Comparison of ENCODE assay signal across 15 cellular contexts in genomic region chr17:9363440-9364350, GRCh38.
A peak's percentile ranks its signal among the peaks of the same experiment; 100 is the strongest.
DNase-seq lines count a peak whose midpoint lies in the region; ATAC-seq, FAIRE-seq and TF ChIP-seq lines count a peak whose summit lies in the region.
"Had no signal": no experiment of that assay in that cellular context is flagged by ENCODE, and none has a peak within 500 bp of the region (broad histone marks: within the 10 kb centered on the region; RNA-seq: fewer than 3 reads in every experiment).

No MANE protein-coding gene starts in this region.

- no peak overlapping the region for H2AFZ ChIP-seq in mesenchymal stem cell (ENCODE audit: low read depth, low read length)

- no peak overlapping the region for H3K4me3 ChIP-seq in HEK293 (ENCODE audit: low read depth, low read length)
- no peak overlapping the region for H3K4me3 ChIP-seq in mesenchymal stem cell (ENCODE audit: insufficient read depth in 1 of 2, low read depth in 1 of 2, low read length in 2 of 2)
- H3K4me3 ChIP-seq: K562, mucosa of descending colon had no signal

- H3K27ac Mint-ChIP-seq in activated naive CD8-positive, alpha-beta T cell treated with anti-CD3 and anti-CD28 coated beads, Interleukin-2, amount 50 U/mL, for 24 hours = peak overlapping the region; percentile 57
- H3K27ac Mint-ChIP-seq: activated T-helper 1 cell treated with anti-CD3 and anti-CD28 coated beads, Interleukin-12 subunit alpha, Interleukin-12 subunit beta, Interleukin-2, Interleukin-4 antibody, amounts not matched to agents 30 ng/mL and 10 ng/mL and 1 ng/mL, durations not matched to agents 14 hours and 24 hours and 36 hours had no signal

- peak; percentile 98 for ATAC-seq in activated naive CD8-positive, alpha-beta T cell treated with anti-CD3 and anti-CD28 coated beads, Interleukin-2, amount 50 U/mL, for 24 hours
- ATAC-seq: K562, mucosa of descending colon had no signal

- H3K4me3 Mint-ChIP-seq in activated naive CD8-positive, alpha-beta T cell treated with anti-CD3 and anti-CD28 coated beads, Interleukin-2, amount 50 U/mL, for 24 hours = no peak overlapping the region
- H3K4me3 Mint-ChIP-seq: activated T-helper 1 cell treated with anti-CD3 and anti-CD28 coated beads, Interleukin-12 subunit alpha, Interleukin-12 subunit beta, Interleukin-2, Interleukin-4 antibody, amounts not matched to agents 30 ng/mL and 10 ng/mL and 1 ng/mL, durations not matched to agents 14 hours and 24 hours and 36 hours had no signal

- no peaks in the 10 kb centered on the region for H3K27me3 ChIP-seq in mesenchymal stem cell (ENCODE audit: control insufficient read depth in 1 of 2, insufficient read depth in 1 of 2, low read length in 2 of 2)

- no peak for TF ChIP-seq CTCF in HEK293 (tag by site-specific recombination; IDR thresholded peaks at IDR 0.05)

- H3K36me3 Mint-ChIP-seq in activated naive CD8-positive, alpha-beta T cell treated with anti-CD3 and anti-CD28 coated beads, Interleukin-2, amount 50 U/mL, for 24 hours (ENCODE audit: low read depth) = peaks cover 3% of the 10 kb centered on the region

- H3K23ac ChIP-seq in mesenchymal stem cell (ENCODE audit: low read length in 2 of 2) = no peak overlapping the region

- no peak overlapping the region for H3K9ac ChIP-seq in mesenchymal stem cell (ENCODE audit: low read length)

- peak overlapping the region; percentile 77 for H2AK5ac ChIP-seq in mesenchymal stem cell (ENCODE audit: low read length, severe bottlenecking)

- H2BK120ac ChIP-seq in mesenchymal stem cell (ENCODE audit: low read depth, low read length) = no peak overlapping the region

- H3K18ac ChIP-seq in mesenchymal stem cell (ENCODE audit: low read depth in 1 of 2, low read length in 2 of 2) = peak overlapping the region in 1 of 2 experiments; percentile 21

- H4K8ac ChIP-seq in mesenchymal stem cell (ENCODE audit: low read length) = no peak overlapping the region

- peak; percentile 10 for DNase-seq in NCI-H1436 treated with DMSO at 0.1 percent for 48 hours (lab: John Stamatoyannopoulos, UW)
- DNase-seq in activated naive CD8-positive, alpha-beta T cell treated with anti-CD3 and anti-CD28 coated beads, Interleukin-2, amount 50 U/mL, for 24 hours = no peak
- peak; percentile 74 for DNase-seq in mesenchymal stem cell
- DNase-seq in urothelium cell line (ENCODE audit: low spot score) = no peak
- no peak for DNase-seq in NCI-H82 (lab: John Stamatoyannopoulos, UW)
- no peak for DNase-seq in activated effector memory CD4-positive, alpha-beta T cell treated with Interleukin-2 at 50 U/mL for 16 hours
- DNase-seq: caudate nucleus, GOT3, mucosa of descending colon, NCI-H446, SHP77 treated with DMSO at 0.1 percent for 48 hours, WERI-Rb-1 had no signal

- H2BK5ac ChIP-seq in mesenchymal stem cell (ENCODE audit: low read depth, low read length, poor library complexity, severe bottlenecking) = no peak overlapping the region

- CTCF ChIA-PET in HEK293 (lab: Yijun Ruan, JAX) = interaction anchor here (0.6 to 1.3 kb wide), 3 partner anchors 11 to 365 kb away, joined by 3 read pairs; no protein-coding TSS in a partner anchor

- FAIRE-seq in urothelium cell line (lab: Jason Lieb, UNC) = no peak
- FAIRE-seq: K562 had no signal

- H3K9me3 Mint-ChIP-seq in activated naive CD8-positive, alpha-beta T cell treated with anti-CD3 and anti-CD28 coated beads, Interleukin-2, amount 50 U/mL, for 24 hours = no peaks in the 10 kb centered on the region
- H3K9me3 Mint-ChIP-seq: activated T-helper 1 cell treated with anti-CD3 and anti-CD28 coated beads, Interleukin-12 subunit alpha, Interleukin-12 subunit beta, Interleukin-2, Interleukin-4 antibody, amounts not matched to agents 30 ng/mL and 10 ng/mL and 1 ng/mL, durations not matched to agents 14 hours and 24 hours and 36 hours had no signal

- H3K4me2 ChIP-seq in mesenchymal stem cell (ENCODE audit: low read length, poor library complexity, severe bottlenecking) = no peak overlapping the region

- no peak overlapping the region for H3K14ac ChIP-seq in mesenchymal stem cell (ENCODE audit: low read length in 2 of 2)

- no peaks in the 10 kb centered on the region for H3K36me3 ChIP-seq in HEK293 (ENCODE audit: control insufficient read depth in 2 of 2, insufficient read depth in 1 of 2, low read length in 2 of 2)
- no peaks in the 10 kb centered on the region for H3K36me3 ChIP-seq in mesenchymal stem cell (ENCODE audit: control insufficient read depth in 1 of 2, insufficient read depth in 2 of 2, low read depth in 1 of 2, low read length in 2 of 2)
- H3K36me3 ChIP-seq: WERI-Rb-1 had no signal

- POLR2A ChIA-PET in HEK293 (lab: Yijun Ruan, JAX) = no interaction called here

- no peak overlapping the region for H4K91ac ChIP-seq in mesenchymal stem cell (ENCODE audit: low read length)

- 59% methylated on average over 12 of the region's 13 CpGs for WGBS in mesenchymal stem cell

- peaks cover 22% of the 10 kb centered on the region for H3K4me1 Mint-ChIP-seq in activated naive CD8-positive, alpha-beta T cell treated with anti-CD3 and anti-CD28 coated beads, Interleukin-2, amount 50 U/mL, for 24 hours

- H3K27ac ChIP-seq in HEK293 (ENCODE audit: extremely low read depth, low read depth, low read length) (0 out of 2 replicates have a peak overlapping the region, but pooled peaks have one; percentile 19), mesenchymal stem cell (ENCODE audit: low read length, poor library complexity, severe bottlenecking) (peak overlapping the region; percentile 32)
- H3K27ac ChIP-seq: WERI-Rb-1 had no signal

- H3K9me3 ChIP-seq in HEK293 (ENCODE audit: control insufficient read depth, insufficient read depth, low read depth, low read length) = no peaks in the 10 kb centered on the region
- no peaks in the 10 kb centered on the region for H3K9me3 ChIP-seq in mesenchymal stem cell (ENCODE audit: control insufficient read depth, low read length)
- H3K9me3 ChIP-seq: mucosa of descending colon had no signal

- no peak overlapping the region for H2BK15ac ChIP-seq in mesenchymal stem cell (ENCODE audit: low read depth, poor library complexity, severe bottlenecking)

- peaks cover 2% of the 10 kb centered on the region for H3K27me3 Mint-ChIP-seq in activated naive CD8-positive, alpha-beta T cell treated with anti-CD3 and anti-CD28 coated beads, Interleukin-2, amount 50 U/mL, for 24 hours

- H2BK12ac ChIP-seq in mesenchymal stem cell (ENCODE audit: low read length in 2 of 2) = no peak overlapping the region

- peaks cover 7% of the 10 kb centered on the region for H3K79me1 ChIP-seq in mesenchymal stem cell (replicated peaks; ENCODE audit: low read length, poor library complexity, severe bottlenecking)

- H3K4me1 ChIP-seq in HEK293 (ENCODE audit: control insufficient read depth, insufficient read depth, low read length) (peaks cover 14% of the 10 kb centered on the region), mesenchymal stem cell (ENCODE audit: control insufficient read depth, insufficient read depth, low read depth, low read length) (peaks cover 11% of the 10 kb centered on the region)

- H3K4ac ChIP-seq in mesenchymal stem cell (ENCODE audit: low read depth in 1 of 2, low read length in 2 of 2) = no peak overlapping the region

TF ChIP-seq in HEK293, 187 proteins besides CTCF, POLR2A, EP300 and RAD21:
- TF ChIP-seq ZNF433 (tag by site-specific recombination; IDR thresholded peaks at IDR 0.05; ENCODE audit: low read depth) (no peak), ZNF239 (tag by site-specific recombination; IDR thresholded peaks at IDR 0.05) (no peak), SP7 (tag by site-specific recombination; IDR thresholded peaks at IDR 0.05) (peak; percentile 80), ZNF211 (tag by site-specific recombination; IDR thresholded peaks at IDR 0.05; ENCODE audit: low read depth) (no peak), ZNF26 (tag by site-specific recombination; IDR thresholded peaks at IDR 0.05) (no peak)

Comparison
In these comparisons a context has a peak if more than half of its experiments do, and no peak if none do; other contexts are left out.
1. DNase-seq: peak in NCI-H1436 treated with DMSO at 0.1 percent for 48 hours (single experiment) and mesenchymal stem cell (single experiment); none in activated naive CD8-positive, alpha-beta T cell treated with anti-CD3 and anti-CD28 coated beads, Interleukin-2, amount 50 U/mL, for 24 hours (single experiment), urothelium cell line (single experiment), NCI-H82 (single experiment) and activated effector memory CD4-positive, alpha-beta T cell treated with Interleukin-2 at 50 U/mL for 16 hours (single experiment).